Comparison of ENCODE assay signal across 1 cellular context in genomic region chr2:26764078-26764887, GRCh38.
A peak's percentile ranks its signal among the peaks of the same experiment; 100 is the strongest.
TF ChIP-seq lines count a peak whose summit lies in the region.

TSS of gene SLC35F6 (plus strand) at chr2:26764284. CDS start at chr2:26764350, 66 bp downstream.

TF ChIP-seq in HepG2, 621 proteins besides CTCF, POLR2A, EP300 and RAD21 (continued from another document and continues in another):
- TF ChIP-seq USF2 (IDR thresholded peaks at IDR 0.05; ENCODE audit: low read depth, low read length): peak; percentile 95
- peak; percentile 93; the same call in 1 of the 2 replicates for TF ChIP-seq USF2 (CRISPR knock-in tag; IDR thresholded peaks at IDR 0.05; ENCODE audit: borderline replicate concordance)
- no peak for TF ChIP-seq ZHX1 (CRISPR knock-in tag; IDR thresholded peaks at IDR 0.05; ENCODE audit: low read depth)
- peak; percentile 96; the same call in 1 of the 2 replicates for TF ChIP-seq FOXO4 (CRISPR knock-in tag; conservative IDR thresholded peaks at IDR 0.05)
- TF ChIP-seq RORA (CRISPR knock-in tag; IDR thresholded peaks at IDR 0.05): no peak
- TF ChIP-seq ELF3 (CRISPR knock-in tag; IDR thresholded peaks at IDR 0.05): peak; percentile 56; the same call in 1 of the 2 replicates
- peak; percentile 30; the same call in 1 of the 2 replicates for TF ChIP-seq ZNF782 (CRISPR knock-in tag; IDR thresholded peaks at IDR 0.05; ENCODE audit: borderline replicate concordance)
- no peak for TF ChIP-seq EHMT2 (IDR thresholded peaks at IDR 0.05; ENCODE audit: borderline replicate concordance, low read depth, low read length)
- no peak for TF ChIP-seq JDP2 (CRISPR knock-in tag; IDR thresholded peaks at IDR 0.05; ENCODE audit: borderline replicate concordance)
- 0 out of 2 replicates have a peak, but pooled peaks have one; percentile 32 for TF ChIP-seq ZFP82 (CRISPR knock-in tag; IDR thresholded peaks at IDR 0.05; ENCODE audit: borderline replicate concordance)
- peak; percentile 69; the same call in 1 of the 2 replicates for TF ChIP-seq ZBTB26 (CRISPR knock-in tag; IDR thresholded peaks at IDR 0.05; ENCODE audit: borderline replicate concordance)
- no peak; the same call in 1 of the 2 replicates for TF ChIP-seq NR2F2 (IDR thresholded peaks at IDR 0.05; ENCODE audit: borderline replicate concordance, low read depth)
- TF ChIP-seq ZBTB7B (CRISPR knock-in tag; IDR thresholded peaks at IDR 0.05): peak; percentile 53; the same call in 1 of the 2 replicates
- TF ChIP-seq REXO4 (CRISPR knock-in tag; IDR thresholded peaks at IDR 0.05; ENCODE audit: borderline replicate concordance): 0 out of 2 replicates have a peak, but pooled peaks have one; percentile 28
- no peak for TF ChIP-seq SETDB1 (CRISPR knock-in tag; IDR thresholded peaks at IDR 0.05; ENCODE audit: borderline replicate concordance)
- no peak for TF ChIP-seq AKNA (CRISPR knock-in tag; IDR thresholded peaks at IDR 0.05; ENCODE audit: borderline replicate concordance)
- TF ChIP-seq PAF1 (CRISPR knock-in tag; IDR thresholded peaks at IDR 0.05): no peak
- TF ChIP-seq SAP130 (CRISPR knock-in tag; IDR thresholded peaks at IDR 0.05; ENCODE audit: low read depth): peak; percentile 94
- peak; percentile 87 for TF ChIP-seq ZNF800 (CRISPR knock-in tag; IDR thresholded peaks at IDR 0.05)
- TF ChIP-seq NR1H2 (CRISPR knock-in tag; IDR thresholded peaks at IDR 0.05; ENCODE audit: borderline replicate concordance, low read depth): 0 out of 2 replicates have a peak, but pooled peaks have one; percentile 35
- TF ChIP-seq ZNF639 (CRISPR knock-in tag; conservative IDR thresholded peaks at IDR 0.05): peak; percentile 58; the same call in 1 of the 2 replicates
- no peak for TF ChIP-seq CREM (IDR thresholded peaks at IDR 0.05)
- no peak for TF ChIP-seq CREM (CRISPR knock-in tag; IDR thresholded peaks at IDR 0.05)
- TF ChIP-seq ZBTB37 (CRISPR knock-in tag; IDR thresholded peaks at IDR 0.05): no peak
- peak; percentile 88 for TF ChIP-seq RBM39 (IDR thresholded peaks at IDR 0.05; ENCODE audit: low read depth, low read length, poor library complexity, severe bottlenecking)
- TF ChIP-seq ZNF468 (CRISPR knock-in tag; IDR thresholded peaks at IDR 0.05): no peak
- no peak for TF ChIP-seq RFXANK (CRISPR knock-in tag; IDR thresholded peaks at IDR 0.05)
- TF ChIP-seq FIP1L1 (IDR thresholded peaks at IDR 0.05; ENCODE audit: borderline replicate concordance, insufficient read depth, low read depth, low read length): no peak
- TF ChIP-seq SCMH1 (CRISPR knock-in tag; IDR thresholded peaks at IDR 0.05; ENCODE audit: borderline replicate concordance): no peak
- TF ChIP-seq ETV6 (CRISPR knock-in tag; conservative IDR thresholded peaks at IDR 0.05): peak; percentile 62; the same call in 1 of the 2 replicates
- peak; percentile 89 for TF ChIP-seq POLR2G (IDR thresholded peaks at IDR 0.05; ENCODE audit: low read depth, low read length)
- no peak for TF ChIP-seq CC2D1A (CRISPR knock-in tag; IDR thresholded peaks at IDR 0.05)
- TF ChIP-seq CEBPZ (IDR thresholded peaks at IDR 0.05; ENCODE audit: low read length): no peak
- TF ChIP-seq DNMT3B (CRISPR knock-in tag; conservative IDR thresholded peaks at IDR 0.05): no peak; the same call in 1 of the 2 replicates
- TF ChIP-seq SYNCRIP (IDR thresholded peaks at IDR 0.05; ENCODE audit: insufficient read depth, low read depth, low read length): no peak
